ENCODE assay signal across 8 cellular contexts in the genomic region with DNA sequence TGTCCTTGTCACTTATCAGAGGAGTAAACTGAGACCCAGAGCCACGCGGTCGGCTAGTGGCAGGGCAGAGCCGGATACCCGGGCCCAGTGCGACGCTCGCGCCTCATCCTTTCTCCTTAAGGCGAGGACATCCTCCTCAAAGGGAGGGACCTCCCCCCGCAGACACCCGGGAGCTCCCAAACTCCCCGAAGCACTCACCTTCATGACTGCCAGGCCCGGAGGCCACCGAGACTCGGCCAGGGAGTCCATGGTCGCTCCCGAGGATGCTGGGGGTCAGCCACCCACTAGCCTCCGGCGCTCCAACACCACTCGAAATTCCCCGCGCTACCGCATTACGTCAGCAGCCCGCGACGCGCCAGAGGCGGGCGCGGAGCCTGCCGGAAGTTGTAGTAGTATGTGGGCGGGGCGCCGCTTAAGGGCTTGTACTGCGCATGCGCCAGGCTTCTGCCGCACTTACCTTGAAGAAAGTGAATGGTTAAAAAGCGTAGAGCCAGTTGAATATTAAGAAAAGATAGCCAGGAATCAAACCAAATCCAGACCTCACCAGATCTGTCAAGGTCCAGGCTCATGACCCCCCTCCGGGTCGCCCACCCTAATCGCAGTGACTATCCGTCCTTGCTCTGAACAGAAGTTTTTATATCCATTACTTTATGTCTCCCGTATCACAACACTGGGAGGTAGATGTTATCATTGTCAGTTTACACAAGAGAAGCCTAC. TPM values are rescaled to one million over a fixed set of nuclear protein-coding genes. Genes with fewer than 3 reads are reported as not detected.
DNase-seq lines count a peak whose midpoint lies in the region; ATAC-seq and TF ChIP-seq lines count a peak whose summit lies in the region.

Gene RAD18 (minus strand): TSS at position 336 of the 717 bp plus-strand sequence. CDS start 87 bp downstream, at position 249.

- peak within 1 kb of the TSS; percentile 88 for H3K4me3 ChIP-seq in fibroblast of mammary gland (ENCODE audit: control insufficient read depth, low read depth, low read length)

- TF ChIP-seq CTCF in RWPE1 (conservative IDR thresholded peaks at IDR 0.05; ENCODE audit: low read depth), result no peak
- TF ChIP-seq CTCF in fibroblast of mammary gland (conservative IDR thresholded peaks at IDR 0.05; ENCODE audit: control insufficient read depth, insufficient read depth, low read depth, low read length), result no peak
- no peak for TF ChIP-seq CTCF in natural killer cell (IDR thresholded peaks at IDR 0.05)

- intact Hi-C loops in natural killer cell (cut with micrococcal nuclease), result loop anchor here (1.0 to 2.0 kb wide), 2 partner anchors 286 to 400 kb away; partner anchors contain the start of genes SRGAP3 and THUMPD3

- H3K27ac ChIP-seq in RWPE1, result peak within 1 kb of the TSS; percentile 75

- DNase-seq in EH (ENCODE audit: low read depth) (peak; percentile 90), GOT3 (lab: John Stamatoyannopoulos, UW) (peak; percentile 74), LHCN-M2 (ENCODE audit: low read depth) (peak; percentile 89), RWPE1 (ENCODE audit: low spot score) (peak; percentile 85), fibroblast of mammary gland (ENCODE audit: low read depth) (peak; percentile 85), natural killer cell (peak; percentile 93)
- peak; percentile 89 for DNase-seq in activated T-helper 1 cell treated with anti-CD3 and anti-CD28 coated beads, Interleukin-2, amount 50 U/mL, for 16 hours (ENCODE audit: low read depth in 1 of 2, low spot score in 1 of 2)
- DNase-seq in stimulated activated naive CD4-positive, alpha-beta T cell (lab: John Stamatoyannopoulos, UW), result peak; percentile 86 to 95 (median 90)

- H3K4me1 Mint-ChIP-seq in natural killer cell, result peaks cover 24 to 31% of the 10 kb centered on the region in 2 donors

- H3K27ac Mint-ChIP-seq in natural killer cell, result peak within 1 kb of the TSS; percentile 99

- peak; percentile 96 to 99 (median 98) for ATAC-seq in natural killer cell

- H3K36me3 Mint-ChIP-seq in natural killer cell, result peaks cover under 1% of the 10 kb centered on the region

- H3K27me3 Mint-ChIP-seq in natural killer cell (ENCODE audit: low read depth in 2 of 2), result peaks cover 4 to 9% of the 10 kb centered on the region in 2 donors

- no peaks in the 10 kb centered on the region for H3K9me3 Mint-ChIP-seq in natural killer cell

- POLR2A ChIA-PET in RWPE1 (lab: Yijun Ruan, JAX; ENCODE audit: low non-redundant PET), result no interaction called here

- CTCF ChIA-PET in RWPE1 (lab: Yijun Ruan, JAX), result no interaction called here

- peak within 1 kb of the TSS; percentile 98 for H3K4me3 Mint-ChIP-seq in natural killer cell

RNA-seq across cellular contexts. Expression of gene RAD18, which starts in this region (rescaled TPM):
- total RNA-seq in LHCN-M2 (2014; rRNA removed), result 25.7 and 26.8 TPM in 2 replicates
- polyA plus RNA-seq in LHCN-M2 (2012), result 7.5 TPM
- total RNA-seq in natural killer cell, result 10 to 100 TPM; 19.8 to 23.3 (median 22.5) TPM

Comparison
In these comparisons a context has a peak if more than half of its experiments do, and no peak if none do; other contexts are left out.
1. Peak in every context shown above with its lines: DNase-seq, ATAC-seq, H3K4me3 ChIP-seq and H3K27ac ChIP-seq.